In genomic region chr4:72397314-72397713, GRCh38 we compare ENCODE assay signal across 18 cellular contexts.
"Had no signal": no experiment of that assay in that cellular context is flagged by ENCODE, and none has a peak within 500 bp of the region (broad histone marks: within the 10 kb centered on the region; RNA-seq: fewer than 3 reads in every experiment).

No MANE protein-coding gene starts in this region.

- H3K9me3 ChIP-seq: ovary, SK-N-SH had no signal

- H3K4me3 Mint-ChIP-seq: endodermal cell; mesothelial cell of epicardium; neural progenitor cell; stimulated activated naive B cell treated with anti-CD40 and anti-IgM and Interleukin-4, amounts not matched to agents 10 μg/mL and 1 μg/mL and 100 μg/mL, for 72 hours; type B pancreatic cell had no signal

- H3K9me3 Mint-ChIP-seq: endodermal cell; mesothelial cell of epicardium; stimulated activated naive B cell treated with anti-CD40 and anti-IgM and Interleukin-4, amounts not matched to agents 10 μg/mL and 1 μg/mL and 100 μg/mL, for 72 hours; type B pancreatic cell had no signal

- H3K9ac ChIP-seq: neural progenitor cell, SK-N-SH had no signal

- H3K4me3 ChIP-seq: neural progenitor cell, ovary had no signal

- H2AFZ ChIP-seq: neural progenitor cell had no signal

- DNase-seq: activated CD4-positive, alpha-beta T cell treated with anti-CD3 and anti-CD28 coated beads for 48 hours; activated naive CD4-positive, alpha-beta T cell treated with anti-CD3 and anti-CD28 coated beads, Interleukin-2, amount 50 U/mL, for 16 hours; brain microvascular endothelial cell; endodermal cell; foreskin melanocyte; head of caudate nucleus; islet precursor cell; SK-N-SH; stimulated activated CD4-positive, alpha-beta T cell treated with anti-CD3 and anti-CD28 coated beads, Interleukin-2, amount 100 ng/mL, for 24 hours; stimulated activated naive B cell treated with anti-CD40 and anti-IgM and Interleukin-4, amounts not matched to agents 10 μg/mL and 1 μg/mL and 100 μg/mL, for 72 hours; substantia nigra; T-helper 1 cell; WERI-Rb-1 had no signal

- H3K27me3 Mint-ChIP-seq: stimulated activated naive B cell treated with anti-CD40 and anti-IgM and Interleukin-4, amounts not matched to agents 10 μg/mL and 1 μg/mL and 100 μg/mL, for 72 hours; type B pancreatic cell had no signal

- H3K27ac ChIP-seq: brain microvascular endothelial cell, neural progenitor cell, ovary, WERI-Rb-1 had no signal

- ATAC-seq: esophagus mucosa; stimulated activated naive B cell treated with anti-CD40 and anti-IgM and Interleukin-4, amounts not matched to agents 10 μg/mL and 1 μg/mL and 100 μg/mL, for 72 hours had no signal

- H3K27ac Mint-ChIP-seq: endodermal cell; mesothelial cell of epicardium; neural progenitor cell; stimulated activated naive B cell treated with anti-CD40 and anti-IgM and Interleukin-4, amounts not matched to agents 10 μg/mL and 1 μg/mL and 100 μg/mL, for 72 hours; type B pancreatic cell had no signal

- H3K27me3 ChIP-seq: brain microvascular endothelial cell, neural progenitor cell, ovary had no signal

- H3K4me1 ChIP-seq: neural progenitor cell had no signal

- H3K4me2 ChIP-seq: neural progenitor cell, SK-N-SH had no signal

- H3K36me3 Mint-ChIP-seq: neural progenitor cell; stimulated activated naive B cell treated with anti-CD40 and anti-IgM and Interleukin-4, amounts not matched to agents 10 μg/mL and 1 μg/mL and 100 μg/mL, for 72 hours had no signal

- H3K4me1 Mint-ChIP-seq: endodermal cell; stimulated activated naive B cell treated with anti-CD40 and anti-IgM and Interleukin-4, amounts not matched to agents 10 μg/mL and 1 μg/mL and 100 μg/mL, for 72 hours had no signal

- H3K36me3 ChIP-seq: brain microvascular endothelial cell, neural progenitor cell, ovary, WERI-Rb-1 had no signal
